1 cellular context compared by ENCODE assay signal in genomic region chr1:116322752-116323405, GRCh38.
A peak's percentile ranks its signal among the peaks of the same experiment; 100 is the strongest.
TF ChIP-seq lines count a peak whose summit lies in the region.

No MANE protein-coding gene starts in this region.

TF ChIP-seq in HEK293, 187 proteins besides CTCF, POLR2A, EP300 and RAD21 (continued from another document):
- TF ChIP-seq ZNF133 (tag by site-specific recombination; IDR thresholded peaks at IDR 0.05) (no peak), ZSCAN30 (tag by site-specific recombination; IDR thresholded peaks at IDR 0.05) (0 out of 2 replicates have a peak, but pooled peaks have one; percentile 43), TCF7L2 (IDR thresholded peaks at IDR 0.05; ENCODE audit: borderline replicate concordance, low read depth, low read length) (peak; percentile 83; the same call in 1 of the 2 replicates), ZSCAN5A (tag by site-specific recombination; IDR thresholded peaks at IDR 0.05) (no peak), TRIM28 (IDR thresholded peaks at IDR 0.05; ENCODE audit: borderline replicate concordance, low read length) (peak; percentile 86), GLIS1 (tag by site-specific recombination; IDR thresholded peaks at IDR 0.05) (peak; percentile 23; the same call in 1 of the 2 replicates)
- TF ChIP-seq, protein P1, sequence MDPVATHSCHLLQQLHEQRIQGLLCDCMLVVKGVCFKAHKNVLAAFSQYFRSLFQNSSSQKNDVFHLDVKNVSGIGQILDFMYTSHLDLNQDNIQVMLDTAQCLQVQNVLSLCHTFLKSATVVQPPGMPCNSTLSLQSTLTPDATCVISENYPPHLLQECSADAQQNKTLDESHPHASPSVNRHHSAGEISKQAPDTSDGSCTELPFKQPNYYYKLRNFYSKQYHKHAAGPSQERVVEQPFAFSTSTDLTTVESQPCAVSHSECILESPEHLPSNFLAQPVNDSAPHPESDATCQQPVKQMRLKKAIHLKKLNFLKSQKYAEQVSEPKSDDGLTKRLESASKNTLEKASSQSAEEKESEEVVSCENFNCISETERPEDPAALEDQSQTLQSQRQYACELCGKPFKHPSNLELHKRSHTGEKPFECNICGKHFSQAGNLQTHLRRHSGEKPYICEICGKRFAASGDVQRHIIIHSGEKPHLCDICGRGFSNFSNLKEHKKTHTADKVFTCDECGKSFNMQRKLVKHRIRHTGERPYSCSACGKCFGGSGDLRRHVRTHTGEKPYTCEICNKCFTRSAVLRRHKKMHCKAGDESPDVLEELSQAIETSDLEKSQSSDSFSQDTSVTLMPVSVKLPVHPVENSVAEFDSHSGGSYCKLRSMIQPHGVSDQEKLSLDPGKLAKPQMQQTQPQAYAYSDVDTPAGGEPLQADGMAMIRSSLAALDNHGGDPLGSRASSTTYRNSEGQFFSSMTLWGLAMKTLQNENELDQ (tag by site-specific recombination; IDR thresholded peaks at IDR 0.05; ENCODE audit: low read depth) = no peak
TF ChIP-seq in HEK293: peak in this region for 5.
